Comparison of ENCODE assay signal across 1 cellular context in the genomic region with DNA sequence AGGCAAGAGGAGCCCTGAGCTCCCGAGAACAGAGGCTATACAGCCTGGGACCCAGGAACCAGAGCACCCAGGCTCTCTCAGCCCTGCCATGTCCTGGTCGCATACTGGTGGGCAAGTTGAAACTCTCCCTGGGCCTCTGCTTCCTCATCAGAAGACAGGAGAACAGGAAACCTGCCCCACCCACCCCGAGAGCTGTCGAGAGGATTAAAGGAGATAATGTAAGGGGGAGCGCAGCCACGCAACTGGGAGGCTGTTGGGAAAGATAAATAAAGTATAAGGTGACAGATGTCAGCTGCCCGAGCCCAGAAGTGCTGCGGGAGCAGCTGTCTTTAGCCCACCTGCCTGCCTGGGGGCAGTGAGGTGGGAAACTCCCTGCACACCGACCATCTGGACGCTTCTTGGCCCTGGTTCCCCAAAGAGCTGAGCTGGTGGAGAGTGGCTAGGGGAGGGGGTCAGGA.
A peak's percentile ranks its signal among the peaks of the same experiment; 100 is the strongest.
TF ChIP-seq lines count a peak whose summit lies in the region.

No MANE protein-coding gene starts in this region.

TF ChIP-seq in K562, 482 proteins besides CTCF, POLR2A, EP300 and RAD21 (continued from another document):
- TF ChIP-seq, protein P1, sequence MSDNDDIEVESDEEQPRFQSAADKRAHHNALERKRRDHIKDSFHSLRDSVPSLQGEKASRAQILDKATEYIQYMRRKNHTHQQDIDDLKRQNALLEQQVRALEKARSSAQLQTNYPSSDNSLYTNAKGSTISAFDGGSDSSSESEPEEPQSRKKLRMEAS (CRISPR knock-in tag; IDR thresholded peaks at IDR 0.05): peak; percentile 68; the same call in 1 of the 2 replicates
- no peak for TF ChIP-seq NCOA6 (IDR thresholded peaks at IDR 0.05)
- TF ChIP-seq FUS (optimal IDR thresholded peaks at IDR 0.05; ENCODE audit: low read depth, low read length): no peak
- TF ChIP-seq POLR3G (IDR thresholded peaks at IDR 0.05; ENCODE audit: extremely low read depth, insufficient read length, insufficient replicate concordance): no peak
- TF ChIP-seq JUN (IDR thresholded peaks at IDR 0.05; ENCODE audit: borderline replicate concordance, low read depth, low read length): no peak
- no peak for TF ChIP-seq JUN (CRISPR knock-in tag; IDR thresholded peaks at IDR 0.05; ENCODE audit: borderline replicate concordance)
- no peak for TF ChIP-seq PHF20 (IDR thresholded peaks at IDR 0.05; ENCODE audit: partially characterized antibody)
- TF ChIP-seq EP400 (IDR thresholded peaks at IDR 0.05): no peak
- TF ChIP-seq CHD2 (IDR thresholded peaks at IDR 0.05; ENCODE audit: low read depth, low read length): no peak
- no peak for TF ChIP-seq ZSCAN32 (CRISPR knock-in tag; IDR thresholded peaks at IDR 0.05)
- TF ChIP-seq, protein P2, sequence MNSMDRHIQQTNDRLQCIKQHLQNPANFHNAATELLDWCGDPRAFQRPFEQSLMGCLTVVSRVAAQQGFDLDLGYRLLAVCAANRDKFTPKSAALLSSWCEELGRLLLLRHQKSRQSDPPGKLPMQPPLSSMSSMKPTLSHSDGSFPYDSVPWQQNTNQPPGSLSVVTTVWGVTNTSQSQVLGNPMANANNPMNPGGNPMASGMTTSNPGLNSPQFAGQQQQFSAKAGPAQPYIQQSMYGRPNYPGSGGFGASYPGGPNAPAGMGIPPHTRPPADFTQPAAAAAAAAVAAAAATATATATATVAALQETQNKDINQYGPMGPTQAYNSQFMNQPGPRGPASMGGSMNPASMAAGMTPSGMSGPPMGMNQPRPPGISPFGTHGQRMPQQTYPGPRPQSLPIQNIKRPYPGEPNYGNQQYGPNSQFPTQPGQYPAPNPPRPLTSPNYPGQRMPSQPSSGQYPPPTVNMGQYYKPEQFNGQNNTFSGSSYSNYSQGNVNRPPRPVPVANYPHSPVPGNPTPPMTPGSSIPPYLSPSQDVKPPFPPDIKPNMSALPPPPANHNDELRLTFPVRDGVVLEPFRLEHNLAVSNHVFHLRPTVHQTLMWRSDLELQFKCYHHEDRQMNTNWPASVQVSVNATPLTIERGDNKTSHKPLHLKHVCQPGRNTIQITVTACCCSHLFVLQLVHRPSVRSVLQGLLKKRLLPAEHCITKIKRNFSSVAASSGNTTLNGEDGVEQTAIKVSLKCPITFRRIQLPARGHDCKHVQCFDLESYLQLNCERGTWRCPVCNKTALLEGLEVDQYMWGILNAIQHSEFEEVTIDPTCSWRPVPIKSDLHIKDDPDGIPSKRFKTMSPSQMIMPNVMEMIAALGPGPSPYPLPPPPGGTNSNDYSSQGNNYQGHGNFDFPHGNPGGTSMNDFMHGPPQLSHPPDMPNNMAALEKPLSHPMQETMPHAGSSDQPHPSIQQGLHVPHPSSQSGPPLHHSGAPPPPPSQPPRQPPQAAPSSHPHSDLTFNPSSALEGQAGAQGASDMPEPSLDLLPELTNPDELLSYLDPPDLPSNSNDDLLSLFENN (IDR thresholded peaks at IDR 0.05; ENCODE audit: low read depth in 2 of 2, low read length in 2 of 2): peak in 1 of 2 experiments; percentile 79; a peak in 2 of 4 replicates
- no peak for TF ChIP-seq ZNF830 (CRISPR knock-in tag; IDR thresholded peaks at IDR 0.05)
- TF ChIP-seq, protein P3, sequence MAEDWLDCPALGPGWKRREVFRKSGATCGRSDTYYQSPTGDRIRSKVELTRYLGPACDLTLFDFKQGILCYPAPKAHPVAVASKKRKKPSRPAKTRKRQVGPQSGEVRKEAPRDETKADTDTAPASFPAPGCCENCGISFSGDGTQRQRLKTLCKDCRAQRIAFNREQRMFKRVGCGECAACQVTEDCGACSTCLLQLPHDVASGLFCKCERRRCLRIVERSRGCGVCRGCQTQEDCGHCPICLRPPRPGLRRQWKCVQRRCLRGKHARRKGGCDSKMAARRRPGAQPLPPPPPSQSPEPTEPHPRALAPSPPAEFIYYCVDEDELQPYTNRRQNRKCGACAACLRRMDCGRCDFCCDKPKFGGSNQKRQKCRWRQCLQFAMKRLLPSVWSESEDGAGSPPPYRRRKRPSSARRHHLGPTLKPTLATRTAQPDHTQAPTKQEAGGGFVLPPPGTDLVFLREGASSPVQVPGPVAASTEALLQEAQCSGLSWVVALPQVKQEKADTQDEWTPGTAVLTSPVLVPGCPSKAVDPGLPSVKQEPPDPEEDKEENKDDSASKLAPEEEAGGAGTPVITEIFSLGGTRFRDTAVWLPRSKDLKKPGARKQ (CRISPR knock-in tag; IDR thresholded peaks at IDR 0.05): no peak
- TF ChIP-seq ZNF668 (CRISPR knock-in tag; IDR thresholded peaks at IDR 0.05): no peak
- TF ChIP-seq ZNF274 (IDR thresholded peaks at IDR 0.05; ENCODE audit: borderline replicate concordance, low read depth, low read length): peak; percentile 63; the same call in 1 of the 2 replicates
- peak; percentile 39 for TF ChIP-seq CEBPB (tag; IDR thresholded peaks at IDR 0.05)
